In genomic region chr15:66879511-66879910, GRCh38 we compare ENCODE assay signal across 14 cellular contexts.
DNase-seq lines count a peak whose midpoint lies in the region; ATAC-seq, FAIRE-seq and TF ChIP-seq lines count a peak whose summit lies in the region.
"Had no signal": no experiment of that assay in that cellular context is flagged by ENCODE, and none has a peak within 500 bp of the region (broad histone marks: within the 10 kb centered on the region; RNA-seq: fewer than 3 reads in every experiment).

No MANE protein-coding gene starts in this region.

- H3K4me2 ChIP-seq in Karpas-422 (ENCODE audit: low read depth, low read length, poor library complexity, severe bottlenecking) (peak overlapping the region; percentile 40), HepG2 (ENCODE audit: low read depth, low read length) (no peak overlapping the region)

- H3K27me3 ChIP-seq in Karpas-422 (ENCODE audit: low read length) (no peaks in the 10 kb centered on the region), HepG2 (ENCODE audit: control insufficient read depth in 1 of 2, insufficient read depth in 2 of 2, low read length in 2 of 2) (peaks cover 3 to 25% of the 10 kb centered on the region in 2 experiments; a peak in 2 of 5 replicates)

- H3K79me2 ChIP-seq in Karpas-422 (ENCODE audit: low read length) (no peaks in the 10 kb centered on the region), HepG2 (ENCODE audit: insufficient read depth, low read length) (no peaks in the 10 kb centered on the region)

- peak; percentile 33 for DNase-seq in activated CD8-positive, alpha-beta memory T cell treated with anti-CD3 and anti-CD28 coated beads, Interleukin-2, amount 10 ng/mL, durations not matched to agents 7 days and 5 days
- no peak for DNase-seq in activated CD8-positive, alpha-beta memory T cell treated with anti-CD3 and anti-CD28 coated beads, Interleukin-2, amount 50 U/mL, for 48 hours
- DNase-seq in Karpas-422, result no peak
- no peak for DNase-seq in HepG2 (ENCODE audit: low spot score)
- DNase-seq in type B pancreatic cell (ENCODE audit: extremely low spot score, unreplicated experiment), result peak; percentile 53
- no peak for DNase-seq in substantia nigra (lab: John Stamatoyannopoulos, UW)
- no peak for DNase-seq in middle frontal gyrus (ENCODE audit: extremely low spot score, low spot score)
- DNase-seq: C1 segment of cervical spinal cord, MM.1S, NCI-H1105 treated with DMSO at 0.1 percent for 48 hours, NCI-H446 had no signal

- no peaks in the 10 kb centered on the region for H3K9me2 ChIP-seq in Karpas-422 (replicated peaks; ENCODE audit: insufficient read depth, low read length)

- peaks cover 64% of the 10 kb centered on the region for H3K4me1 ChIP-seq in Karpas-422 (ENCODE audit: low read length)
- peaks cover 13% of the 10 kb centered on the region for H3K4me1 ChIP-seq in HepG2 (ENCODE audit: insufficient read depth, low read length)

- H2AFZ ChIP-seq in Karpas-422 (ENCODE audit: low read length), result no peak overlapping the region
- no peak overlapping the region for H2AFZ ChIP-seq in HepG2 (ENCODE audit: low read length)

- H3K27ac Mint-ChIP-seq in activated CD8-positive, alpha-beta memory T cell treated with anti-CD3 and anti-CD28 coated beads, Interleukin-2, amount 10 ng/mL, durations not matched to agents 7 days and 5 days, result no peak overlapping the region
- no peak overlapping the region for H3K27ac Mint-ChIP-seq in type B pancreatic cell

- no TSS peak for BruUV-seq in HepG2 (replicated peaks; lab: Mats Ljungman, UMichigan)

- no peaks in the 10 kb centered on the region for H4K20me1 ChIP-seq in Karpas-422 (ENCODE audit: insufficient read depth, low read depth, low read length)
- H4K20me1 ChIP-seq in HepG2 (ENCODE audit: insufficient read depth, low read length), result no peaks in the 10 kb centered on the region

- POLR2A ChIA-PET in HepG2 (lab: Yijun Ruan, JAX), result no interaction called here

- H3K9me3 ChIP-seq in Karpas-422 (ENCODE audit: low read length) (no peaks in the 10 kb centered on the region), HepG2 (ENCODE audit: low read length) (no peaks in the 10 kb centered on the region)

- FAIRE-seq in HepG2 (lab: Jason Lieb, UNC), result no peak
- FAIRE-seq: GM18507 had no signal

- no peak overlapping the region for H3K4me3 Mint-ChIP-seq in activated CD8-positive, alpha-beta memory T cell treated with anti-CD3 and anti-CD28 coated beads, Interleukin-2, amount 10 ng/mL, durations not matched to agents 7 days and 5 days
- no peak overlapping the region for H3K4me3 Mint-ChIP-seq in type B pancreatic cell

- WGBS in HepG2 (ENCODE audit: low lambda C conversion rate), result 52% methylated on average over 3 of the region's 6 CpGs

- H3K27ac ChIP-seq in Karpas-422 (ENCODE audit: low read length) (no peak overlapping the region), HepG2 (ENCODE audit: extremely low read length, insufficient read depth, low read length) (no peak overlapping the region), substantia nigra (ENCODE audit: low read depth, low read length, poor library complexity, severe bottlenecking) (no peak overlapping the region)
- H3K27ac ChIP-seq: HL-60 had no signal

- TF ChIP-seq RAD21 in HepG2 (CRISPR knock-in tag; IDR thresholded peaks at IDR 0.05), result no peak

- H3K9ac ChIP-seq in Karpas-422 (ENCODE audit: low read length) (no peak overlapping the region), HepG2 (ENCODE audit: insufficient read depth, low read depth, low read length) (no peak overlapping the region)

- H3K27me3 Mint-ChIP-seq in activated CD8-positive, alpha-beta memory T cell treated with anti-CD3 and anti-CD28 coated beads, Interleukin-2, amount 10 ng/mL, durations not matched to agents 7 days and 5 days, result peaks cover 22% of the 10 kb centered on the region
- H3K27me3 Mint-ChIP-seq in type B pancreatic cell, result no peaks in the 10 kb centered on the region

- H3K4me3 ChIP-seq in Karpas-422 (ENCODE audit: low read length) (no peak overlapping the region), HepG2 (replicated peaks in 1 of 3; ENCODE audit: insufficient read depth in 1 of 3, low read depth in 2 of 3, low read length in 3 of 3) (no peak overlapping the region)

- TF ChIP-seq EP300 in HepG2 (IDR thresholded peaks at IDR 0.05; ENCODE audit: low read depth in 2 of 2, low read length in 2 of 2), result no peak
- no peak for TF ChIP-seq EP300 in HepG2 (CRISPR knock-in tag; IDR thresholded peaks at IDR 0.05; ENCODE audit: borderline replicate concordance)

- in situ Hi-C loops in HepG2 (cut with HindIII; ENCODE audit: extremely low pct_ligation_motif_present, low pct_unique_long_range_greater_than_20kb), result no loop called here

- H3K9me3 Mint-ChIP-seq in activated CD8-positive, alpha-beta memory T cell treated with anti-CD3 and anti-CD28 coated beads, Interleukin-2, amount 10 ng/mL, durations not matched to agents 7 days and 5 days (ENCODE audit: low read depth), result no peaks in the 10 kb centered on the region
- H3K9me3 Mint-ChIP-seq in type B pancreatic cell, result no peaks in the 10 kb centered on the region

- H3K4me1 Mint-ChIP-seq in activated CD8-positive, alpha-beta memory T cell treated with anti-CD3 and anti-CD28 coated beads, Interleukin-2, amount 10 ng/mL, durations not matched to agents 7 days and 5 days, result no peaks in the 10 kb centered on the region
- peaks cover 30% of the 10 kb centered on the region for H3K4me1 Mint-ChIP-seq in type B pancreatic cell (ENCODE audit: unreplicated experiment)

- no peaks in the 10 kb centered on the region for H3K36me3 Mint-ChIP-seq in activated CD8-positive, alpha-beta memory T cell treated with anti-CD3 and anti-CD28 coated beads, Interleukin-2, amount 10 ng/mL, durations not matched to agents 7 days and 5 days
- no peaks in the 10 kb centered on the region for H3K36me3 Mint-ChIP-seq in type B pancreatic cell

- no peak for ATAC-seq in activated CD8-positive, alpha-beta memory T cell treated with anti-CD3 and anti-CD28 coated beads, Interleukin-2, amount 10 ng/mL, durations not matched to agents 7 days and 5 days
- ATAC-seq in HepG2, result no peak
- ATAC-seq in GM19467 (IDR thresholded peaks at IDR 0.05; ENCODE audit: unreplicated experiment), result no peak

- intact Hi-C loops in HepG2 (cut with micrococcal nuclease; ENCODE audit: unreplicated experiment), result no loop called here

- no peak for TF ChIP-seq CTCF in HepG2 (CRISPR knock-in tag; IDR thresholded peaks at IDR 0.05)
- no peak for TF ChIP-seq CTCF in type B pancreatic cell (conservative IDR thresholded peaks at IDR 0.05)

- CTCF ChIA-PET in activated CD8-positive, alpha-beta memory T cell treated with anti-CD3 and anti-CD28 coated beads, Interleukin-2, amount 10 ng/mL, durations not matched to agents 7 days and 5 days (lab: Charles Lee), result no interaction called here
- CTCF ChIA-PET in HepG2 (lab: Yijun Ruan, JAX; ENCODE audit: low intra/inter-chr PET ratio, low total read pairs), result no interaction called here

- H3K36me3 ChIP-seq in Karpas-422 (ENCODE audit: insufficient read depth, low read length) (no peaks in the 10 kb centered on the region), HepG2 (replicated peaks in 1 of 2; ENCODE audit: control insufficient read depth in 1 of 2, insufficient read depth in 2 of 2, low read length in 2 of 2) (no peaks in the 10 kb centered on the region)

- TF ChIP-seq POLR2A in HepG2 (IDR thresholded peaks at IDR 0.05; ENCODE audit: insufficient read depth in 1 of 2, low read depth in 2 of 2, low read length in 2 of 2), result no peak

TF ChIP-seq in HepG2, 621 proteins besides CTCF, POLR2A, EP300 and RAD21:
- TF ChIP-seq CC2D1A (CRISPR knock-in tag; IDR thresholded peaks at IDR 0.05), result no peak
- peak; percentile 88 for TF ChIP-seq ZNF768 (CRISPR knock-in tag; IDR thresholded peaks at IDR 0.05)
- TF ChIP-seq ZNF263 (CRISPR knock-in tag; IDR thresholded peaks at IDR 0.05), result no peak
- no peak for TF ChIP-seq ZNF597 (CRISPR knock-in tag; IDR thresholded peaks at IDR 0.05)
TF ChIP-seq in HepG2: peak in this region for 1.

Comparison
In these comparisons a context has a peak if more than half of its experiments do, and no peak if none do; other contexts are left out.
1. DNase-seq: peak in activated CD8-positive, alpha-beta memory T cell treated with anti-CD3 and anti-CD28 coated beads, Interleukin-2, amount 10 ng/mL, durations not matched to agents 7 days and 5 days (single experiment) and type B pancreatic cell (single experiment); none in activated CD8-positive, alpha-beta memory T cell treated with anti-CD3 and anti-CD28 coated beads, Interleukin-2, amount 50 U/mL, for 48 hours (single experiment), Karpas-422 (single experiment), HepG2 (single experiment), substantia nigra (0 of 49) and middle frontal gyrus (single experiment).